ENCODE assay signal across 8 cellular contexts in genomic region chr1:13965770-13966398, GRCh38.
A peak's percentile ranks its signal among the peaks of the same experiment; 100 is the strongest.
DNase-seq lines count a peak whose midpoint lies in the region; ATAC-seq, FAIRE-seq and TF ChIP-seq lines count a peak whose summit lies in the region.

No MANE protein-coding gene starts in this region.

- H3K4me2 ChIP-seq in IMR-90 (ENCODE audit: low read depth, low read length) (no peak overlapping the region), PC-3 (ENCODE audit: low read length) (peak overlapping the region; percentile 21; the same call in 1 of the 2 replicates)

- no peak overlapping the region for H2BK120ac ChIP-seq in IMR-90 (ENCODE audit: low read depth, low read length)

- H4K5ac ChIP-seq in IMR-90 (ENCODE audit: low read depth, low read length): no peak overlapping the region

- ATAC-seq in IMR-90 (ENCODE audit: low read depth) (peak; percentile 77), PC-3 (peak; percentile 93), HG03159 (IDR thresholded peaks at IDR 0.05; ENCODE audit: unreplicated experiment) (no peak), GM18873 (IDR thresholded peaks at IDR 0.05; ENCODE audit: low FRiP score, unreplicated experiment) (no peak)

- no peak overlapping the region for H3K14ac ChIP-seq in IMR-90 (replicated peaks; ENCODE audit: low read depth, low read length)

- CTCF ChIA-PET in IMR-90 (lab: Yijun Ruan, JAX) (no interaction called here), PC-3 (lab: Charles Lee) (interaction anchor here (0.6 to 1.1 kb wide), 4 partner anchors 145 to 1139 kb away, joined by 3 read pairs; no protein-coding TSS in a partner anchor)

- no peaks in the 10 kb centered on the region for H3K27me3 ChIP-seq in IMR-90 (ENCODE audit: control insufficient read depth, insufficient read depth, low read length)
- H3K27me3 ChIP-seq in PC-3 (ENCODE audit: low read length): no peaks in the 10 kb centered on the region
- H3K27me3 ChIP-seq in esophagus muscularis mucosa: peaks cover 0 to 18% (median 0%) of the 10 kb centered on the region in 4 donors

- peak overlapping the region; percentile 5 for H2AFZ ChIP-seq in IMR-90 (replicated peaks; ENCODE audit: low read length, poor library complexity)
- peak overlapping the region; percentile 51; the same call in 1 of the 2 replicates for H2AFZ ChIP-seq in PC-3 (ENCODE audit: low read length)

- DNase-seq in D721Med (ENCODE audit: insufficient read length, low spot score): no peak
- peak; percentile 26 for DNase-seq in IMR-90
- DNase-seq in PC-3: peak; percentile 71
- no peak for DNase-seq in esophagus muscularis mucosa (ENCODE audit: extremely low spot score)
- DNase-seq in nephron progenitor cell: peak; percentile 70
- no peak for DNase-seq in activated T-helper 1 cell treated with anti-CD3 and anti-CD28 coated beads, Interleukin-12 subunit alpha, Interleukin-12 subunit beta, Interleukin-2, Interleukin-4 antibody, amounts not matched to agents 30 ng/mL and 10 ng/mL and 1 ng/mL, durations not matched to agents 14 hours and 24 hours and 36 hours (ENCODE audit: low spot score)

- H3K4me1 Mint-ChIP-seq in nephron progenitor cell: peaks cover 4% of the 10 kb centered on the region
- H3K4me1 Mint-ChIP-seq in activated T-helper 1 cell treated with anti-CD3 and anti-CD28 coated beads, Interleukin-12 subunit alpha, Interleukin-12 subunit beta, Interleukin-2, Interleukin-4 antibody, amounts not matched to agents 30 ng/mL and 10 ng/mL and 1 ng/mL, durations not matched to agents 14 hours and 24 hours and 36 hours (ENCODE audit: low read depth): no peaks in the 10 kb centered on the region

- TF ChIP-seq CTCF in D721Med (IDR thresholded peaks at IDR 0.05; ENCODE audit: insufficient read depth, missing control alignments) (peak; percentile 53), IMR-90 (conservative IDR thresholded peaks at IDR 0.05; ENCODE audit: low read depth, low read length) (peak; percentile 43), PC-3 (conservative IDR thresholded peaks at IDR 0.05; ENCODE audit: low read depth, low read length) (peak; percentile 85), esophagus muscularis mucosa (IDR thresholded peaks at IDR 0.05) (peak; percentile 39 to 56 (median 43)), nephron progenitor cell (IDR thresholded peaks at IDR 0.05) (peak; percentile 64)

- no peak overlapping the region for H3K56ac ChIP-seq in IMR-90 (ENCODE audit: extremely low read depth, insufficient read depth, low read length)

- H3K79me1 ChIP-seq in IMR-90 (ENCODE audit: low read depth in 1 of 2, low read length in 2 of 2): no peaks in the 10 kb centered on the region

- no peak overlapping the region for H2BK15ac ChIP-seq in IMR-90 (ENCODE audit: low read depth, low read length)

- H3K18ac ChIP-seq in IMR-90 (ENCODE audit: low read depth, low read length): no peak overlapping the region

- no peak overlapping the region for H3K23ac ChIP-seq in IMR-90 (ENCODE audit: low read depth, low read length)

- H2AK9ac ChIP-seq in IMR-90 (replicated peaks; ENCODE audit: low read depth, low read length, poor library complexity): no peak overlapping the region

- no peak overlapping the region for H3K4ac ChIP-seq in IMR-90 (ENCODE audit: low read depth, low read length)

- H3K4me3 Mint-ChIP-seq in nephron progenitor cell: no peak overlapping the region
- no peak overlapping the region for H3K4me3 Mint-ChIP-seq in activated T-helper 1 cell treated with anti-CD3 and anti-CD28 coated beads, Interleukin-12 subunit alpha, Interleukin-12 subunit beta, Interleukin-2, Interleukin-4 antibody, amounts not matched to agents 30 ng/mL and 10 ng/mL and 1 ng/mL, durations not matched to agents 14 hours and 24 hours and 36 hours

- H3K36me3 Mint-ChIP-seq in nephron progenitor cell (ENCODE audit: low read depth): no peaks in the 10 kb centered on the region
- no peaks in the 10 kb centered on the region for H3K36me3 Mint-ChIP-seq in activated T-helper 1 cell treated with anti-CD3 and anti-CD28 coated beads, Interleukin-12 subunit alpha, Interleukin-12 subunit beta, Interleukin-2, Interleukin-4 antibody, amounts not matched to agents 30 ng/mL and 10 ng/mL and 1 ng/mL, durations not matched to agents 14 hours and 24 hours and 36 hours (ENCODE audit: low read depth)

- H3K9me3 Mint-ChIP-seq in nephron progenitor cell: peaks cover 7% of the 10 kb centered on the region
- peaks cover 9% of the 10 kb centered on the region for H3K9me3 Mint-ChIP-seq in activated T-helper 1 cell treated with anti-CD3 and anti-CD28 coated beads, Interleukin-12 subunit alpha, Interleukin-12 subunit beta, Interleukin-2, Interleukin-4 antibody, amounts not matched to agents 30 ng/mL and 10 ng/mL and 1 ng/mL, durations not matched to agents 14 hours and 24 hours and 36 hours

- H2AK5ac ChIP-seq in IMR-90 (ENCODE audit: low read depth, low read length): no peak overlapping the region

- no peak for FAIRE-seq in D721Med (lab: Jason Lieb, UNC)

- no peak overlapping the region for H4K8ac ChIP-seq in IMR-90 (ENCODE audit: low read depth in 2 of 2, low read length in 2 of 2)

- dilution Hi-C loops in IMR-90 (cut with HindIII; ENCODE audit: low sequenced_read_pairs, unreplicated experiment): no loop called here

- no peaks in the 10 kb centered on the region for H3F3A ChIP-seq in PC-3 (ENCODE audit: low read length, unreplicated experiment)

- H3K9me1 ChIP-seq in IMR-90 (ENCODE audit: insufficient read depth, low read length): no peaks in the 10 kb centered on the region

- POLR2A ChIA-PET in IMR-90 (lab: Charles Lee; ENCODE audit: unreplicated experiment): no interaction called here
- POLR2A ChIA-PET in PC-3 (lab: Charles Lee; ENCODE audit: unreplicated experiment): no interaction called here

- peaks cover 4% of the 10 kb centered on the region; the same call in 1 of the 2 replicates for H3K9me3 ChIP-seq in IMR-90 (ENCODE audit: control insufficient read depth, insufficient read depth, low read length)
- 0 out of 2 replicates have a peak, but pooled peaks cover 3% of the 10 kb centered on the region for H3K9me3 ChIP-seq in PC-3 (ENCODE audit: low read length)
- peaks cover 0 to 10% (median 4%) of the 10 kb centered on the region in 4 donors for H3K9me3 ChIP-seq in esophagus muscularis mucosa

- peaks cover 29% of the 10 kb centered on the region for H3K27me3 Mint-ChIP-seq in nephron progenitor cell (ENCODE audit: low read depth, poor library complexity)
- H3K27me3 Mint-ChIP-seq in activated T-helper 1 cell treated with anti-CD3 and anti-CD28 coated beads, Interleukin-12 subunit alpha, Interleukin-12 subunit beta, Interleukin-2, Interleukin-4 antibody, amounts not matched to agents 30 ng/mL and 10 ng/mL and 1 ng/mL, durations not matched to agents 14 hours and 24 hours and 36 hours (ENCODE audit: insufficient read depth): peaks cover 7% of the 10 kb centered on the region

- no peak overlapping the region for H3K27ac Mint-ChIP-seq in nephron progenitor cell
- H3K27ac Mint-ChIP-seq in activated T-helper 1 cell treated with anti-CD3 and anti-CD28 coated beads, Interleukin-12 subunit alpha, Interleukin-12 subunit beta, Interleukin-2, Interleukin-4 antibody, amounts not matched to agents 30 ng/mL and 10 ng/mL and 1 ng/mL, durations not matched to agents 14 hours and 24 hours and 36 hours: no peak overlapping the region

- H4K91ac ChIP-seq in IMR-90 (ENCODE audit: insufficient read depth, low read depth, low read length): no peak overlapping the region

- TF ChIP-seq POLR2A in IMR-90 (IDR thresholded peaks at IDR 0.05; ENCODE audit: low read depth, low read length) (no peak), esophagus muscularis mucosa (IDR thresholded peaks at IDR 0.05; ENCODE audit: low read depth) (no peak)

- peak; percentile 57 for TF ChIP-seq RAD21 in IMR-90 (IDR thresholded peaks at IDR 0.05; ENCODE audit: low read length)

- H4K20me1 ChIP-seq in IMR-90 (ENCODE audit: insufficient read depth, low read length) (no peaks in the 10 kb centered on the region), PC-3 (ENCODE audit: low read length) (no peaks in the 10 kb centered on the region)

- no peak for TF ChIP-seq EP300 in esophagus muscularis mucosa (IDR thresholded peaks at IDR 0.05)

- no peaks in the 10 kb centered on the region for H3K9me2 ChIP-seq in PC-3 (replicated peaks; ENCODE audit: low read length)

- H3K9ac ChIP-seq in IMR-90 (ENCODE audit: low read depth, low read length) (no peak overlapping the region), PC-3 (ENCODE audit: low read length) (no peak overlapping the region)

- H2BK5ac ChIP-seq in IMR-90 (ENCODE audit: low read depth, low read length, poor library complexity, severe bottlenecking): no peak overlapping the region

- no TSS peak for BruUV-seq in IMR-90 (replicated peaks; lab: Mats Ljungman, UMichigan)
- no TSS peak for BruUV-seq in PC-3 (replicated peaks; lab: Mats Ljungman, UMichigan)

- no peak overlapping the region for H3K27ac ChIP-seq in IMR-90 (ENCODE audit: insufficient read depth, low read length)
- no peak overlapping the region for H3K27ac ChIP-seq in PC-3 (ENCODE audit: low read length)
- H3K27ac ChIP-seq in esophagus muscularis mucosa (replicated peaks in 1 of 4): no peak overlapping the region

- H2BK20ac ChIP-seq in IMR-90 (ENCODE audit: low read depth, low read length): no peak overlapping the region

- no peaks in the 10 kb centered on the region for H3K79me2 ChIP-seq in PC-3 (ENCODE audit: low read length)

- H3K4me1 ChIP-seq in IMR-90 (ENCODE audit: control insufficient read depth, insufficient read depth, low read length) (no peaks in the 10 kb centered on the region), PC-3 (ENCODE audit: insufficient read depth, low read length) (0 out of 2 replicates have a peak, but pooled peaks cover 5% of the 10 kb centered on the region), esophagus muscularis mucosa (no peaks in the 10 kb centered on the region)

- in situ Hi-C loops in IMR-90 (cut with MboI; ENCODE audit: low sequenced_read_pairs): loop anchor here (10.0 kb wide), 1 partner anchor 1079 kb away; no protein-coding TSS in a partner anchor

- no peaks in the 10 kb centered on the region for H3K36me3 ChIP-seq in IMR-90 (ENCODE audit: control insufficient read depth, insufficient read depth, low read length)
- no peaks in the 10 kb centered on the region for H3K36me3 ChIP-seq in PC-3 (ENCODE audit: low read depth, low read length)
- no peaks in the 10 kb centered on the region for H3K36me3 ChIP-seq in esophagus muscularis mucosa

- H3K4me3 ChIP-seq in IMR-90 (ENCODE audit: insufficient read depth, low read depth, low read length): no peak overlapping the region
- no peak overlapping the region for H3K4me3 ChIP-seq in PC-3 (ENCODE audit: low read length)
- H3K4me3 ChIP-seq in esophagus muscularis mucosa: no peak overlapping the region

- WGBS in IMR-90 (ENCODE audit: extremely low coverage in 2 of 2, insufficient read length in 1 of 2), 2 experiments: 24% methylated on average over 4 of the region's 8 CpGs; no CpG with 5 or more reads in 1 of the 2 experiments
- WGBS in esophagus muscularis mucosa: 37% methylated on average over 8 of the region's 8 CpGs

- intact Hi-C loops in IMR-90 (cut with micrococcal nuclease) (loop anchor here (2.0 kb wide), 1 partner anchor 1081 kb away; no protein-coding TSS in a partner anchor), PC-3 (cut with micrococcal nuclease) (loop anchor here (1.0 to 10.0 kb wide), 4 partner anchors 136 to 1139 kb away; no protein-coding TSS in a partner anchor), esophagus muscularis mucosa (cut with DNase I) (loop anchor here (10.0 kb wide), 1 partner anchor 1079 kb away; no protein-coding TSS in a partner anchor)
- intact Hi-C loops in activated T-helper 1 cell treated with anti-CD3 and anti-CD28 coated beads, Interleukin-12 subunit alpha, Interleukin-12 subunit beta, Interleukin-2, Interleukin-4 antibody, amounts not matched to agents 30 ng/mL and 10 ng/mL and 1 ng/mL, durations not matched to agents 14 hours and 24 hours and 36 hours (cut with micrococcal nuclease): no loop called here

Comparison
In these comparisons a context has a peak if more than half of its experiments do, and no peak if none do; other contexts are left out.
1. DNase-seq: peak in IMR-90 (single experiment), PC-3 (single experiment) and nephron progenitor cell (single experiment); none in D721Med (single experiment), esophagus muscularis mucosa (single experiment) and activated T-helper 1 cell treated with anti-CD3 and anti-CD28 coated beads, Interleukin-12 subunit alpha, Interleukin-12 subunit beta, Interleukin-2, Interleukin-4 antibody, amounts not matched to agents 30 ng/mL and 10 ng/mL and 1 ng/mL, durations not matched to agents 14 hours and 24 hours and 36 hours (single experiment).
2. ATAC-seq: peak in IMR-90 (single experiment) and PC-3 (single experiment); none in HG03159 (single experiment) and GM18873 (single experiment).
3. Peak in every context shown above with its lines, with median percentiles within 50 percentile points of each other: CTCF ChIP-seq.